Comparison of ENCODE assay signal across 9 cellular contexts in the genomic region with DNA sequence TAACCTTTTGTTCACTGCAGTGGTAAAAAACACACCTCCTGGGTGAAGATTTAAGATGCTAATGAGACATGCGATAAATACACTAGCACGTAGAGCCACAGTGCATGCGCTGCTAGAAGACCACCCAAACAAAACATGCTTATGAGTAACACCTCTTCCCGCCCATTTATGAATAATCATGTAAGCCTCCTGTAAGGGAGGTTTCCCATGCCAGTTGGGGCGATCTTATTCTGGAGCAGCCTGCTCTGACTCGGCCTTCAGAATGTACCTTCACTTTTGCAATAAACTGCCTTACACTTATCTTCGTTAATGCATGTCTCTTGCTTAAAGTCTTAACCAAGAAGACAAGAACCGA.
"Had no signal": no experiment of that assay in that cellular context is flagged by ENCODE, and none has a peak within 500 bp of the region (broad histone marks: within the 10 kb centered on the region; RNA-seq: fewer than 3 reads in every experiment).

No MANE protein-coding gene starts in this region.

- H3K9me3 ChIP-seq: ascending aorta, esophagus muscularis mucosa, gastroesophageal sphincter, tibial nerve, vagina had no signal

- H3K27ac Mint-ChIP-seq: activated naive CD4-positive, alpha-beta T cell treated with anti-CD3 and anti-CD28 coated beads for 36 hours; memory B cell had no signal

- H3K27me3 ChIP-seq: ascending aorta, esophagus muscularis mucosa, gastroesophageal sphincter, tibial nerve, vagina had no signal

- H3K4me3 ChIP-seq: ascending aorta, esophagus muscularis mucosa, gastroesophageal sphincter, tibial nerve, vagina had no signal

- H3K4me1 ChIP-seq: ascending aorta, vagina had no signal

- H3K27me3 Mint-ChIP-seq: activated CD8-positive, alpha-beta T cell treated with anti-CD3 and anti-CD28 coated beads for 36 hours; memory B cell; progenitor cell of endocrine pancreas had no signal

- H3K27ac ChIP-seq: ascending aorta, esophagus muscularis mucosa, gastroesophageal sphincter, tibial nerve, vagina had no signal

- H3K4me3 Mint-ChIP-seq: activated CD8-positive, alpha-beta T cell treated with anti-CD3 and anti-CD28 coated beads for 36 hours; activated naive CD4-positive, alpha-beta T cell treated with anti-CD3 and anti-CD28 coated beads for 36 hours; memory B cell had no signal

- H3K9me3 Mint-ChIP-seq: activated CD8-positive, alpha-beta T cell treated with anti-CD3 and anti-CD28 coated beads for 36 hours; activated naive CD4-positive, alpha-beta T cell treated with anti-CD3 and anti-CD28 coated beads for 36 hours; memory B cell had no signal
